ENCODE assay signal across 8 cellular contexts in the genomic region with DNA sequence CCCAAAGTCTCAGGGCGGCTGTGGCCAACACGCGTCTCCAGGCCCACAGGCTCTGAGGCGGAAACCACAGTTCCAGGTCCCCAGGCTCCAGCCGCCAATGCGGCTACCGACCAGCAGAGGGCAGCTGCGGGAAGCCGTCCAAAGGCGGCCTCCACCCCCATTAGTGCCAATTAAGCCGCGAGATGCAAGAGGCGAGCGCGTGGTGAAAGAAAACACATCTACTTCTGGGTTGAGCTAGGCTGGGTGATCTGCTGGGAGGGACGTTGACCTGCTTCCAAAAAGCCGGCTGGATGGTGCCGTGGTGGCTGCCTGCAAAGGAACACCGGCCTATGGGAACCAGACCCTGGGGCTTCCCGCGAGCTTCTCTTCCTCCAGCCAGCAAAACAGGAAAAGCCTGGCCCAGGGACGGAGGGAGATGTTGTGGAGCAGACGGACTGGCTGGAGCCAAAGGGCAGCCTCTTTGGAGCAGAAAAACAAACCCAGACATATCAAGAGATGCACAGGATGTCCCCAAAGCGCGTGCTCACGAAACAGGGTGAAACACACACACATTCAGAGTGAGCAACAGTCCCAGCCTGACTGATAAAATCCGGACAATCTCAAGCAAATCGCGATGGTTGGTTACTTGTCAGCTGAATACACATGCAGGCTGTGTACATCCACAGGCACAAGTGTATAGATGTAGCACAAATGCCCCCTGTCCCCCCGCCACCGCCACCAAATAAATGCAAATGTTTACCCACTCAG.
DNase-seq lines count a peak whose midpoint lies in the region; TF ChIP-seq lines count a peak whose summit lies in the region.

No MANE protein-coding gene starts in this region.

- H3K27ac ChIP-seq in hepatocyte = no peak overlapping the region
- H3K27ac ChIP-seq in rectal smooth muscle tissue (ENCODE audit: low read depth, low read length) = no peak overlapping the region

- H3K4me3 ChIP-seq in H7 (ENCODE audit: insufficient read depth, low read depth, low read length) = 0 out of 2 replicates have a peak overlapping the region, but pooled peaks have one; percentile 23
- peak overlapping the region; percentile 42 for H3K4me3 ChIP-seq in hepatocyte
- peak overlapping the region; percentile 45 for H3K4me3 ChIP-seq in rectal smooth muscle tissue (ENCODE audit: low read length)

- DNase-seq in GM10266 (ENCODE audit: extremely low spot score) = peak; percentile 68
- DNase-seq in H7 = peak; percentile 81
- peak; percentile 23 for DNase-seq in LHCN-M2 (ENCODE audit: low read depth)
- peak; percentile 65 for DNase-seq in RPMI8226
- peak in 57 of 58 donors; percentile 19 to 82 (median 55) for DNase-seq in anterior cingulate cortex (lab: John Stamatoyannopoulos, UW)
- peak; percentile 87 for DNase-seq in hepatocyte (ENCODE audit: low spot score)
- DNase-seq in OCI-M2 (lab: John Stamatoyannopoulos, UW; ENCODE audit: unreplicated experiment) = no peak

- H3K36me3 ChIP-seq in H7 (replicated peaks; ENCODE audit: control insufficient read depth, insufficient read depth, low read length) (no peaks in the 10 kb centered on the region), hepatocyte (replicated peaks; ENCODE audit: insufficient read depth, low read depth) (no peaks in the 10 kb centered on the region), rectal smooth muscle tissue (ENCODE audit: control insufficient read depth, insufficient read depth, low read length) (no peaks in the 10 kb centered on the region)

- H3K27me3 ChIP-seq in H7 (ENCODE audit: control insufficient read depth, insufficient read depth, low read length) (peaks cover 2% of the 10 kb centered on the region; the same call in 1 of the 2 replicates), hepatocyte (peaks cover 19% of the 10 kb centered on the region), rectal smooth muscle tissue (ENCODE audit: control insufficient read depth, insufficient read depth, low read length) (no peaks in the 10 kb centered on the region)

- peak overlapping the region; percentile 53 for H2AFZ ChIP-seq in hepatocyte

- TF ChIP-seq CTCF in GM10266 (IDR thresholded peaks at IDR 0.05; ENCODE audit: control insufficient read depth, insufficient read depth, low read depth, missing control alignments) (peak; percentile 91), hepatocyte (IDR thresholded peaks at IDR 0.05; ENCODE audit: poor library complexity) (peak; percentile 99)

- no peaks in the 10 kb centered on the region for H4K20me1 ChIP-seq in hepatocyte (ENCODE audit: insufficient read depth, poor library complexity, severe bottlenecking)

- H3K9ac ChIP-seq in rectal smooth muscle tissue (ENCODE audit: low read length) = no peak overlapping the region

- no peaks in the 10 kb centered on the region for H3K9me2 ChIP-seq in hepatocyte (replicated peaks; ENCODE audit: insufficient read depth)

- H3K4me1 ChIP-seq in hepatocyte (ENCODE audit: insufficient read depth) = peaks cover 4% of the 10 kb centered on the region
- no peaks in the 10 kb centered on the region for H3K4me1 ChIP-seq in rectal smooth muscle tissue (ENCODE audit: control insufficient read depth, insufficient read depth, low read length)

- H3K79me2 ChIP-seq in hepatocyte = no peaks in the 10 kb centered on the region

- no peaks in the 10 kb centered on the region for H3K9me3 ChIP-seq in hepatocyte (ENCODE audit: low read depth)

- peak overlapping the region; percentile 85 for H3K4me2 ChIP-seq in hepatocyte

- 16% methylated on average over 31 of the region's 31 CpGs for WGBS in hepatocyte (ENCODE audit: low lambda C conversion rate, missing lambda C conversion rate)
